1 cellular context compared by ENCODE assay signal in the genomic region with DNA sequence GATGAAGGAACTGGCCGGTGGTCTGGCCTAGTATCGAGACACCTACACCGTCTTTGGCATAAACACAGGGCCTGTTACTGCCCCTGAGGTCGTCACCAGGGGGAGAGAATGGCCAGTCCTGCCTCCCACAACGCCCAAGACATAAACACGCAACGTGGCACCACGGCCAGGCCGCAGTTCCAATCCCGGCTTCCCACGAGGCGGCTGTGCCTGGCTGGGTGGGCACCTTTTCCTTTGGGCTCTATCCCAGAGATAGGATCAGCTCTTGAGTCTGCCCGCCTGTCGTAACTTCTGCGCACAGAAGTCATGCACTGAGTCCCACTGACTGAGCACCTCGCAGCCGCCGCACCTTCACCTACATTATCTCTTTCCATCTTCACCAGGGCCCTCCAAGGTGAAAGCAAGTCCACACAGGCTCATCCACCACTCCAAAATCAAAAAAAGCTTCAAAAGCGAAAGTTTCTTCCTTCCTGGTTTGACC.
TF ChIP-seq lines count a peak whose summit lies in the region.

No MANE protein-coding gene starts in this region.

TF ChIP-seq in endothelial cell of umbilical vein, 7 proteins besides CTCF, POLR2A, EP300 and RAD21 (continued from another document):
- TF ChIP-seq, protein P1, sequence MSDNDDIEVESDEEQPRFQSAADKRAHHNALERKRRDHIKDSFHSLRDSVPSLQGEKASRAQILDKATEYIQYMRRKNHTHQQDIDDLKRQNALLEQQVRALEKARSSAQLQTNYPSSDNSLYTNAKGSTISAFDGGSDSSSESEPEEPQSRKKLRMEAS (IDR thresholded peaks at IDR 0.05; ENCODE audit: insufficient read depth, insufficient read length), result no peak
- TF ChIP-seq POLR2AphosphoS5 (IDR thresholded peaks at IDR 0.05; ENCODE audit: insufficient read depth, low read depth, low read length), result no peak
TF ChIP-seq in endothelial cell of umbilical vein: peak in this region for 0.
